ENCODE assay signal across 1 cellular context in the genomic region with DNA sequence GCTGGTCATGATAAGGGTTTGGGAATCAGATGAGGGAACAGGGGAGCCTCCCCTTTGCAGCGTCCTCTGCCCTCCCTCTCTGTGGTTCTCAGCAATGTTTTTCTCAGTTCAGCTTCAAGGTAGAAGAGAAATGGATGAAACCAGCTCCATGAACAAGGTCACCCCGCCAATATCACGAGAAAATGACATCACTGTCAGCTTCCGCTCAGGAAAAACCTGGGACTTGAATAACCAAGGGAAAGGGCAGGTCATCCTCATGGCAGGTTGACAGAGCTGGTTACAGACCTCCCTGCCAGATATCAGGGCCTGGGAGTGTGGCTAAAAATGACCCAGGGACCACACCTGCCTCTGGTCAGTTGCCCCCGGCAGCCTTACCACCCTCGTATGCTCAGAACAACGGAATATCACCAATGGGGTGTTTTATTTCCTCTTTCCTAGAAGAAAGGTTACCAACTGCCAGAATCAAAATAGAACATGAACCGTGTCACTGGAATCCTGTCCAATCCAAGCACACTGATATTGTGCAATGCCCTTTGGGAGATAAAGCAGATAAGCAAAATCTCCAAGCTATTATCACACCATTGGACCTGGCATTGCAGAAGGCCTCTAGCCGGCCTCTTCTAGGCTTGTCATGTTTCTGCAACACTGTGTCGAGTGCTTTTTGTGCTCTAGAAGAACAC.
TF ChIP-seq lines count a peak whose summit lies in the region.

No MANE protein-coding gene starts in this region.

TF ChIP-seq in K562, 482 proteins besides CTCF, POLR2A, EP300 and RAD21 (continued from another document and continues in another):
- no peak for TF ChIP-seq E2F6 (IDR thresholded peaks at IDR 0.05; ENCODE audit: borderline replicate concordance in 1 of 2, extremely low read depth in 1 of 2, insufficient read depth in 1 of 2, insufficient read length in 1 of 2, low read depth in 1 of 2, low read length in 1 of 2, poor library complexity in 1 of 2, severe bottlenecking in 1 of 2)
- TF ChIP-seq, protein P1, sequence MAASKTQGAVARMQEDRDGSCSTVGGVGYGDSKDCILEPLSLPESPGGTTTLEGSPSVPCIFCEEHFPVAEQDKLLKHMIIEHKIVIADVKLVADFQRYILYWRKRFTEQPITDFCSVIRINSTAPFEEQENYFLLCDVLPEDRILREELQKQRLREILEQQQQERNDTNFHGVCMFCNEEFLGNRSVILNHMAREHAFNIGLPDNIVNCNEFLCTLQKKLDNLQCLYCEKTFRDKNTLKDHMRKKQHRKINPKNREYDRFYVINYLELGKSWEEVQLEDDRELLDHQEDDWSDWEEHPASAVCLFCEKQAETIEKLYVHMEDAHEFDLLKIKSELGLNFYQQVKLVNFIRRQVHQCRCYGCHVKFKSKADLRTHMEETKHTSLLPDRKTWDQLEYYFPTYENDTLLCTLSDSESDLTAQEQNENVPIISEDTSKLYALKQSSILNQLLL (CRISPR knock-in tag; IDR thresholded peaks at IDR 0.05; ENCODE audit: borderline replicate concordance) = no peak
- TF ChIP-seq WHSC1 (IDR thresholded peaks at IDR 0.05; ENCODE audit: low read length) = no peak
- TF ChIP-seq ZNF76 (CRISPR knock-in tag; IDR thresholded peaks at IDR 0.05; ENCODE audit: borderline replicate concordance) = peak; percentile 74
- TF ChIP-seq CAMTA2 (CRISPR knock-in tag; conservative IDR thresholded peaks at IDR 0.05) = 0 out of 2 replicates have a peak, but pooled peaks have one; percentile 11
- no peak for TF ChIP-seq SIN3A (IDR thresholded peaks at IDR 0.05; ENCODE audit: borderline replicate concordance in 2 of 2, control insufficient read depth in 1 of 2, low read depth in 2 of 2, low read length in 2 of 2)
- TF ChIP-seq, protein P2, sequence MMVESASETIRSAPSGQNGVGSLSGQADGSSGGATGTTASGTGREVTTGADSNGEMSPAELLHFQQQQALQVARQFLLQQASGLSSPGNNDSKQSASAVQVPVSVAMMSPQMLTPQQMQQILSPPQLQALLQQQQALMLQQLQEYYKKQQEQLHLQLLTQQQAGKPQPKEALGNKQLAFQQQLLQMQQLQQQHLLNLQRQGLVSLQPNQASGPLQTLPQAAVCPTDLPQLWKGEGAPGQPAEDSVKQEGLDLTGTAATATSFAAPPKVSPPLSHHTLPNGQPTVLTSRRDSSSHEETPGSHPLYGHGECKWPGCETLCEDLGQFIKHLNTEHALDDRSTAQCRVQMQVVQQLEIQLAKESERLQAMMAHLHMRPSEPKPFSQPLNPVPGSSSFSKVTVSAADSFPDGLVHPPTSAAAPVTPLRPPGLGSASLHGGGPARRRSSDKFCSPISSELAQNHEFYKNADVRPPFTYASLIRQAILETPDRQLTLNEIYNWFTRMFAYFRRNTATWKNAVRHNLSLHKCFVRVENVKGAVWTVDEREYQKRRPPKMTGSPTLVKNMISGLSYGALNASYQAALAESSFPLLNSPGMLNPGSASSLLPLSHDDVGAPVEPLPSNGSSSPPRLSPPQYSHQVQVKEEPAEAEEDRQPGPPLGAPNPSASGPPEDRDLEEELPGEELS (CRISPR knock-in tag; IDR thresholded peaks at IDR 0.05; ENCODE audit: borderline replicate concordance) = no peak
- TF ChIP-seq CBX1 (IDR thresholded peaks at IDR 0.05; ENCODE audit: low read depth) = no peak
- TF ChIP-seq ZBTB40 (IDR thresholded peaks at IDR 0.05) = peak; percentile 42; the same call in 1 of the 2 replicates
- TF ChIP-seq ZBTB40 (CRISPR knock-in tag; IDR thresholded peaks at IDR 0.05) = no peak
- no peak for TF ChIP-seq PCBP2 (IDR thresholded peaks at IDR 0.05; ENCODE audit: low read depth, low read length, poor library complexity, severe bottlenecking)
- no peak for TF ChIP-seq CREB3L1 (IDR thresholded peaks at IDR 0.05; ENCODE audit: borderline replicate concordance, low read depth)
- TF ChIP-seq RHOXF2B (CRISPR knock-in tag; conservative IDR thresholded peaks at IDR 0.05) = no peak; the same call in 1 of the 2 replicates
- no peak for TF ChIP-seq NR2F6 (CRISPR knock-in tag; IDR thresholded peaks at IDR 0.05)
- no peak for TF ChIP-seq DEAF1 (CRISPR knock-in tag; IDR thresholded peaks at IDR 0.05)
- no peak for TF ChIP-seq CGGBP1 (CRISPR knock-in tag; IDR thresholded peaks at IDR 0.05)
- peak; percentile 37; the same call in 1 of the 2 replicates for TF ChIP-seq HOXB6 (CRISPR knock-in tag; IDR thresholded peaks at IDR 0.05; ENCODE audit: borderline replicate concordance)
- TF ChIP-seq ZNF696 (CRISPR knock-in tag; conservative IDR thresholded peaks at IDR 0.05) = no peak
- TF ChIP-seq GTF2E2 (tag; IDR thresholded peaks at IDR 0.05) = no peak; the same call in 1 of the 2 replicates
- TF ChIP-seq DLX4 (CRISPR knock-in tag; IDR thresholded peaks at IDR 0.05) = no peak
- no peak for TF ChIP-seq XRCC5 (IDR thresholded peaks at IDR 0.05; ENCODE audit: low read depth, low read length)
- peak; percentile 85 for TF ChIP-seq FOXM1 (IDR thresholded peaks at IDR 0.05; ENCODE audit: low read depth)
- no peak for TF ChIP-seq FOXM1 (CRISPR knock-in tag; IDR thresholded peaks at IDR 0.05; ENCODE audit: low read depth)
- no peak for TF ChIP-seq PTBP1 (IDR thresholded peaks at IDR 0.05; ENCODE audit: low read depth, low read length)
- no peak for TF ChIP-seq EGR1 (conservative IDR thresholded peaks at IDR 0.05)
- TF ChIP-seq ZNF133 (CRISPR knock-in tag; IDR thresholded peaks at IDR 0.05) = no peak
- TF ChIP-seq, protein P3, sequence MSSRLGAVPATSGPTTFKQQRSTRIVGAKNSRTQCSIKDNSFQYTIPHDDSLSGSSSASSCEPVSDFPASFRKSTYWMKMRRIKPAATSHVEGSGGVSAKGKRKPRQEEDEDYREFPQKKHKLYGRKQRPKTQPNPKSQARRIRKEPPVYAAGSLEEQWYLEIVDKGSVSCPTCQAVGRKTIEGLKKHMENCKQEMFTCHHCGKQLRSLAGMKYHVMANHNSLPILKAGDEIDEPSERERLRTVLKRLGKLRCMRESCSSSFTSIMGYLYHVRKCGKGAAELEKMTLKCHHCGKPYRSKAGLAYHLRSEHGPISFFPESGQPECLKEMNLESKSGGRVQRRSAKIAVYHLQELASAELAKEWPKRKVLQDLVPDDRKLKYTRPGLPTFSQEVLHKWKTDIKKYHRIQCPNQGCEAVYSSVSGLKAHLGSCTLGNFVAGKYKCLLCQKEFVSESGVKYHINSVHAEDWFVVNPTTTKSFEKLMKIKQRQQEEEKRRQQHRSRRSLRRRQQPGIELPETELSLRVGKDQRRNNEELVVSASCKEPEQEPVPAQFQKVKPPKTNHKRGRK (tag; IDR thresholded peaks at IDR 0.05) = no peak
- no peak for TF ChIP-seq ZNF445 (CRISPR knock-in tag; IDR thresholded peaks at IDR 0.05; ENCODE audit: low read depth)
- TF ChIP-seq FOXA3 (CRISPR knock-in tag; conservative IDR thresholded peaks at IDR 0.05 in 1 of 2, IDR thresholded peaks at IDR 0.05 in 1 of 2) = no peak
- no peak for TF ChIP-seq ZNF77 (CRISPR knock-in tag; IDR thresholded peaks at IDR 0.05)
- TF ChIP-seq SRSF9 (IDR thresholded peaks at IDR 0.05; ENCODE audit: borderline replicate concordance, low read depth, low read length) = no peak
- TF ChIP-seq BRF1 (IDR thresholded peaks at IDR 0.05; ENCODE audit: borderline replicate concordance, extremely low read depth, insufficient read length) = no peak
- TF ChIP-seq ZKSCAN1 (IDR thresholded peaks at IDR 0.05; ENCODE audit: low read depth, low read length) = no peak
- peak; percentile 38; the same call in 1 of the 2 replicates for TF ChIP-seq NFE2 (IDR thresholded peaks at IDR 0.05; ENCODE audit: low read depth)
- no peak for TF ChIP-seq SMAD1 (IDR thresholded peaks at IDR 0.05; ENCODE audit: low read depth, low read length, partially characterized antibody)
- TF ChIP-seq JUNB (CRISPR knock-in tag; conservative IDR thresholded peaks at IDR 0.05) = no peak
- no peak for TF ChIP-seq ZC3H8 (IDR thresholded peaks at IDR 0.05)
- peak; percentile 82 for TF ChIP-seq SMARCA4 (IDR thresholded peaks at IDR 0.05)
